In the genomic region with DNA sequence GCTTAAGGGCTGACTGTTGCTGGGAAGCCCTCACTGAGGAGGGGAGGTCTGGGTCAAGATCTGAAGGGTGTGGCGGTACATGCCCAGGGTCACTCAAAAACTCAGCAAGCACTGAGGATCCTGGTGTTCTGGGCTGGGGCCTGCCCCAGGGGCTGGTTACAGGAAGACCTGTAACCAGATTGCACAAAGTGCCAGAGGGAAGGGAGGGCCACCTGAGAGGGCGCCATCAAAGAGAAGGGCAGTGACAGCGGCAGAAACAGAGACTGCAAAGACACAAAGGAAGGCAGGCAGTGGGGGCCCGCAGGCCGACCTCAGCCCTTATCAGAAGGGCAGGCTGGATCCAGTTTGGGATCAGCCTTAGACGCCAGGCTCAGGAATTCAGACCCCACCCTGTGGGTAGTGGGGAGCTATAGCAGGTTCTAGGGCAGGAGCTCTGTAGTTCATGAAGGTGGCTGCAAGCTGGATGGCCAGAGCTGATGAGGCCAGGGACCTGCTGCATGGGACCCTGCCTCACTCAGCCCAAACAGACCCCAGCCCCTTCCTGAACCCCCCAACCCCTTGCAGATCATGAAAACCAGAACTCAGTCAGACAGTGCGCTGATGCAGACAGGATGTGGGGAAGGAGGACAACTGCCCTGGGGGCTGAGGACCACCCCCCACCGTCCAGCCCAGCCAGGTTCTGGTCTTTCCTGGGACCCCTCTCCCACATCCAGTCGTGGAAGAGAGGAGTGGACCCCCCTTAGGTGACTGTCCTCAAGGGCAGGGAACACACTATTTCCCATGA, we compare ENCODE assay signal across 1 cellular context.
A peak's percentile ranks its signal among the peaks of the same experiment; 100 is the strongest.
TF ChIP-seq lines count a peak whose summit lies in the region.

No MANE protein-coding gene starts in this region.

TF ChIP-seq in K562, 482 proteins besides CTCF, POLR2A, EP300 and RAD21:
- TF ChIP-seq, protein P1, sequence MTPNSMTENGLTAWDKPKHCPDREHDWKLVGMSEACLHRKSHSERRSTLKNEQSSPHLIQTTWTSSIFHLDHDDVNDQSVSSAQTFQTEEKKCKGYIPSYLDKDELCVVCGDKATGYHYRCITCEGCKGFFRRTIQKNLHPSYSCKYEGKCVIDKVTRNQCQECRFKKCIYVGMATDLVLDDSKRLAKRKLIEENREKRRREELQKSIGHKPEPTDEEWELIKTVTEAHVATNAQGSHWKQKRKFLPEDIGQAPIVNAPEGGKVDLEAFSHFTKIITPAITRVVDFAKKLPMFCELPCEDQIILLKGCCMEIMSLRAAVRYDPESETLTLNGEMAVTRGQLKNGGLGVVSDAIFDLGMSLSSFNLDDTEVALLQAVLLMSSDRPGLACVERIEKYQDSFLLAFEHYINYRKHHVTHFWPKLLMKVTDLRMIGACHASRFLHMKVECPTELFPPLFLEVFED (CRISPR knock-in tag; conservative IDR thresholded peaks at IDR 0.05), result no peak
- TF ChIP-seq ZNF785 (CRISPR knock-in tag; IDR thresholded peaks at IDR 0.05) (no peak), LARP7 (IDR thresholded peaks at IDR 0.05) (no peak), RNF2 (IDR thresholded peaks at IDR 0.05) (no peak), MEF2D (tag; conservative IDR thresholded peaks at IDR 0.05; ENCODE audit: low read depth) (no peak), HMGN3 (IDR thresholded peaks at IDR 0.05; ENCODE audit: borderline replicate concordance, extremely low read depth, insufficient read length, low read depth, low read length) (no peak), ZFP36 (IDR thresholded peaks at IDR 0.05; ENCODE audit: low read depth, low read length, partially characterized antibody) (peak; percentile 46), BCOR (IDR thresholded peaks at IDR 0.05) (0 out of 2 replicates have a peak, but pooled peaks have one; percentile 18), ZEB2 (IDR thresholded peaks at IDR 0.05) (no peak), NRF1 (conservative IDR thresholded peaks at IDR 0.05 in 1 of 2, IDR thresholded peaks at IDR 0.05 in 1 of 2) (peak in 1 of 2 experiments; percentile 12; a peak in 1 of 4 replicates)
